Comparison of ENCODE assay signal across 8 cellular contexts in genomic region chr21:45074818-45075605, GRCh38. TPM values are rescaled to one million over a fixed set of nuclear protein-coding genes. Genes with fewer than 3 reads are reported as not detected.
DNase-seq lines count a peak whose midpoint lies in the region; ATAC-seq and TF ChIP-seq lines count a peak whose summit lies in the region.

No MANE protein-coding gene starts in this region.

- H3K4me1 ChIP-seq in breast epithelium, result no peaks in the 10 kb centered on the region

- H3K27ac ChIP-seq in breast epithelium, result peak overlapping the region; percentile 21 to 98

- TF ChIP-seq POLR2A in breast epithelium (IDR thresholded peaks at IDR 0.05), result no peak

- H3K4me3 ChIP-seq in breast epithelium (peak overlapping the region; percentile 62 to 98 (median 87)), kidney epithelial cell (ENCODE audit: low read depth, low read length) (peak overlapping the region; percentile 82)

- H3K27me3 ChIP-seq in breast epithelium (no peaks in the 10 kb centered on the region), kidney epithelial cell (ENCODE audit: control insufficient read depth, insufficient read depth, low read length) (peaks cover 6% of the 10 kb centered on the region)

- intact Hi-C loops in breast epithelium (cut with DNase I; ENCODE audit: low total_unique reads), result loop anchor here (10.0 kb wide), 1 partner anchor 120 kb away; no protein-coding TSS in a partner anchor

- no peak for TF ChIP-seq CTCF in breast epithelium (IDR thresholded peaks at IDR 0.05)
- TF ChIP-seq CTCF in kidney epithelial cell (IDR thresholded peaks at IDR 0.05; ENCODE audit: insufficient read depth, low read length, poor library complexity, severe bottlenecking), result no peak

- ATAC-seq in HG02642 (IDR thresholded peaks at IDR 0.05; ENCODE audit: poor library complexity, unreplicated experiment) (peak; percentile 22), HG03378 (IDR thresholded peaks at IDR 0.05; ENCODE audit: unreplicated experiment) (no peak)

- no peaks in the 10 kb centered on the region for H3K36me3 ChIP-seq in breast epithelium
- H3K36me3 ChIP-seq in kidney epithelial cell (ENCODE audit: control insufficient read depth, insufficient read depth, low read length), result no peaks in the 10 kb centered on the region

- peak; percentile 12 for DNase-seq in DMS 273 treated with DMSO at 0.1 percent for 48 hours (lab: John Stamatoyannopoulos, UW)
- DNase-seq in RPMI7951 (ENCODE audit: low read depth), result peak; percentile 14
- peak in 1 of 2 donors; percentile 51 for DNase-seq in breast epithelium (ENCODE audit: low spot score in 2 of 2)
- no peak for DNase-seq in kidney epithelial cell (ENCODE audit: low read depth)
- DNase-seq in stimulated activated CD4-positive, alpha-beta T cell treated with anti-CD3 and anti-CD28 coated beads, TNF-alpha, amount 100 ng/mL, for 4 hours (ENCODE audit: low read depth in 3 of 3), result peak in 2 of 3 experiments; percentile 16 to 23
- no peak for DNase-seq in activated gamma-delta T cell (lab: John Stamatoyannopoulos, UW)

- H3K9me3 ChIP-seq in breast epithelium, result no peaks in the 10 kb centered on the region

RNA-seq across cellular contexts. Expression of gene ADARB1, which starts 0.6 kb away (rescaled TPM):
- 1.2 and 1.3 TPM in 2 replicates for total RNA-seq in RPMI7951 (2014; rRNA removed; shearing (Covaris generic))
- total RNA-seq in breast epithelium (10 to 100 TPM; 19.9 to 21.3 (median 20.0) TPM), kidney epithelial cell (3.3 and 6.9 TPM in 2 replicates)

Comparison
In these comparisons a context has a peak if more than half of its experiments do, and no peak if none do; other contexts are left out.
1. DNase-seq: peak in DMS 273 treated with DMSO at 0.1 percent for 48 hours (single experiment), RPMI7951 (single experiment) and stimulated activated CD4-positive, alpha-beta T cell treated with anti-CD3 and anti-CD28 coated beads, TNF-alpha, amount 100 ng/mL, for 4 hours (2 of 3); none in kidney epithelial cell (single experiment) and activated gamma-delta T cell (single experiment).